10 cellular contexts compared by ENCODE assay signal in genomic region chr14:21735200-21735599, GRCh38.
DNase-seq lines count a peak whose midpoint lies in the region; ATAC-seq and TF ChIP-seq lines count a peak whose summit lies in the region.
"Had no signal": no experiment of that assay in that cellular context is flagged by ENCODE, and none has a peak within 500 bp of the region (broad histone marks: within the 10 kb centered on the region; RNA-seq: fewer than 3 reads in every experiment).

No MANE protein-coding gene starts in this region.

- H3K27me3 ChIP-seq in CD8-positive, alpha-beta T cell (ENCODE audit: insufficient read depth, low read length): no peaks in the 10 kb centered on the region

- TF ChIP-seq CTCF in CD8-positive, alpha-beta T cell (IDR thresholded peaks at IDR 0.05): no peak
- no peak for TF ChIP-seq CTCF in activated CD8-positive, alpha-beta T cell treated with anti-CD3 and anti-CD28 coated beads for 36 hours (IDR thresholded peaks at IDR 0.05)

- peak overlapping the region; percentile 59 to 74 for H3K4me3 Mint-ChIP-seq in activated T-cell treated with anti-CD3 and anti-CD28 coated beads, Interleukin-2, amount 50 U/mL, for 72 hours
- peak overlapping the region; percentile 70 for H3K4me3 Mint-ChIP-seq in CD8-positive, alpha-beta T cell
- peak overlapping the region; percentile 62 for H3K4me3 Mint-ChIP-seq in activated CD8-positive, alpha-beta T cell treated with anti-CD3 and anti-CD28 coated beads for 36 hours
- peak overlapping the region; percentile 1 to 64 for H3K4me3 Mint-ChIP-seq in effector memory CD8-positive, alpha-beta T cell

- no peak overlapping the region for H3K27ac ChIP-seq in CD8-positive, alpha-beta T cell (ENCODE audit: low read depth, low read length)

- no peaks in the 10 kb centered on the region for H3K36me3 Mint-ChIP-seq in activated T-cell treated with anti-CD3 and anti-CD28 coated beads, Interleukin-2, amount 50 U/mL, for 72 hours (ENCODE audit: insufficient read depth in 2 of 2)
- no peaks in the 10 kb centered on the region for H3K36me3 Mint-ChIP-seq in CD8-positive, alpha-beta T cell
- H3K36me3 Mint-ChIP-seq in activated CD8-positive, alpha-beta T cell treated with anti-CD3 and anti-CD28 coated beads for 36 hours (ENCODE audit: low read depth): peaks cover 6% of the 10 kb centered on the region
- H3K36me3 Mint-ChIP-seq in effector memory CD8-positive, alpha-beta T cell (ENCODE audit: insufficient read depth): peaks cover 6% of the 10 kb centered on the region

- peaks cover 14% of the 10 kb centered on the region for H3K4me1 Mint-ChIP-seq in activated T-cell treated with anti-CD3 and anti-CD28 coated beads, Interleukin-2, amount 50 U/mL, for 72 hours (ENCODE audit: low read depth)
- peaks cover 11% of the 10 kb centered on the region for H3K4me1 Mint-ChIP-seq in CD8-positive, alpha-beta T cell (ENCODE audit: low read depth)
- peaks cover 8% of the 10 kb centered on the region for H3K4me1 Mint-ChIP-seq in activated CD8-positive, alpha-beta T cell treated with anti-CD3 and anti-CD28 coated beads for 36 hours (ENCODE audit: low read depth)
- peaks cover 3 to 8% of the 10 kb centered on the region in 2 donors for H3K4me1 Mint-ChIP-seq in effector memory CD8-positive, alpha-beta T cell (ENCODE audit: low read depth in 2 of 2)

- no peaks in the 10 kb centered on the region for H3K36me3 ChIP-seq in CD8-positive, alpha-beta T cell (ENCODE audit: insufficient read depth, low read length)
- H3K36me3 ChIP-seq: BE2C had no signal

- no peak for DNase-seq in activated T-cell treated with anti-CD3 and anti-CD28 coated beads, Interleukin-2, amount 50 U/mL, for 72 hours
- DNase-seq in activated T-cell treated with anti-CD3 and anti-CD28 coated beads for 4 hours (no peak), NCI-H2171 (lab: John Stamatoyannopoulos, UW) (no peak)
- DNase-seq in CD8-positive, alpha-beta T cell: no peak
- DNase-seq in activated CD8-positive, alpha-beta T cell treated with anti-CD3 and anti-CD28 coated beads for 36 hours: no peak
- no peak for DNase-seq in effector memory CD8-positive, alpha-beta T cell
- DNase-seq: GOT3, NCI-H774 had no signal

- H3K9me3 Mint-ChIP-seq in activated T-cell treated with anti-CD3 and anti-CD28 coated beads, Interleukin-2, amount 50 U/mL, for 72 hours: no peaks in the 10 kb centered on the region
- no peaks in the 10 kb centered on the region for H3K9me3 Mint-ChIP-seq in CD8-positive, alpha-beta T cell
- H3K9me3 Mint-ChIP-seq in activated CD8-positive, alpha-beta T cell treated with anti-CD3 and anti-CD28 coated beads for 36 hours: no peaks in the 10 kb centered on the region
- no peaks in the 10 kb centered on the region for H3K9me3 Mint-ChIP-seq in effector memory CD8-positive, alpha-beta T cell

- no peak overlapping the region for H3K4me3 ChIP-seq in CD8-positive, alpha-beta T cell (ENCODE audit: low read depth, low read length)

- intact Hi-C loops in CD8-positive, alpha-beta T cell (cut with DNase I, micrococcal nuclease): loop anchor here (5.0 kb wide), 1 partner anchor 817 kb away; no protein-coding TSS in a partner anchor
- intact Hi-C loops in activated CD8-positive, alpha-beta T cell treated with anti-CD3 and anti-CD28 coated beads for 36 hours (cut with micrococcal nuclease): no loop called here

- CTCF ChIA-PET in CD8-positive, alpha-beta T cell (lab: Charles Lee): interaction anchor here (0.6 to 2.2 kb wide), 13 partner anchors 7 to 835 kb away, joined by 3 to 32 read pairs (median 4); no protein-coding TSS in a partner anchor
- CTCF ChIA-PET in activated CD8-positive, alpha-beta T cell treated with anti-CD3 and anti-CD28 coated beads for 36 hours (lab: Charles Lee): interaction anchor here (1.1 to 3.0 kb wide), 15 partner anchors 9 to 823 kb away, joined by 3 to 32 read pairs (median 5); no protein-coding TSS in a partner anchor

- no peaks in the 10 kb centered on the region for H3K4me1 ChIP-seq in CD8-positive, alpha-beta T cell (ENCODE audit: insufficient read depth, low read length)
- H3K4me1 ChIP-seq: BE2C had no signal

- peaks cover 31% of the 10 kb centered on the region for H3K27me3 Mint-ChIP-seq in activated T-cell treated with anti-CD3 and anti-CD28 coated beads, Interleukin-2, amount 50 U/mL, for 72 hours (ENCODE audit: low read depth)
- H3K27me3 Mint-ChIP-seq in CD8-positive, alpha-beta T cell (ENCODE audit: low read depth): peaks cover 39% of the 10 kb centered on the region
- H3K27me3 Mint-ChIP-seq in activated CD8-positive, alpha-beta T cell treated with anti-CD3 and anti-CD28 coated beads for 36 hours: peaks cover 27% of the 10 kb centered on the region
- H3K27me3 Mint-ChIP-seq in effector memory CD8-positive, alpha-beta T cell: peaks cover 49 to 57% of the 10 kb centered on the region in 2 donors

- H3K27ac Mint-ChIP-seq in activated T-cell treated with anti-CD3 and anti-CD28 coated beads, Interleukin-2, amount 50 U/mL, for 72 hours: no peak overlapping the region
- peak overlapping the region; percentile 5 for H3K27ac Mint-ChIP-seq in CD8-positive, alpha-beta T cell
- H3K27ac Mint-ChIP-seq in activated CD8-positive, alpha-beta T cell treated with anti-CD3 and anti-CD28 coated beads for 36 hours: no peak overlapping the region
- no peak overlapping the region for H3K27ac Mint-ChIP-seq in effector memory CD8-positive, alpha-beta T cell

- ATAC-seq in activated T-cell treated with anti-CD3 and anti-CD28 coated beads, Interleukin-2, amount 50 U/mL, for 72 hours (replicated peaks in 1 of 2): no peak
- no peak for ATAC-seq in CD8-positive, alpha-beta T cell
- ATAC-seq in activated CD8-positive, alpha-beta T cell treated with anti-CD3 and anti-CD28 coated beads for 36 hours: peak; percentile 12
- peak; percentile 21 for ATAC-seq in effector memory CD8-positive, alpha-beta T cell (replicated peaks)
- no peak for ATAC-seq in GM21423 (IDR thresholded peaks at IDR 0.05; ENCODE audit: unreplicated experiment)

- POLR2A ChIA-PET in CD8-positive, alpha-beta T cell (lab: Charles Lee): interaction anchor here (0.6 to 1.3 kb wide), 4 partner anchors 11 to 1568 kb away, joined by 3 to 4 read pairs (median 3); no protein-coding TSS in a partner anchor
- POLR2A ChIA-PET in activated CD8-positive, alpha-beta T cell treated with anti-CD3 and anti-CD28 coated beads for 36 hours (lab: Charles Lee): interaction anchor here (0.6 kb wide), 1 partner anchor 796 kb away, joined by 3 read pairs; no protein-coding TSS in a partner anchor

- no peaks in the 10 kb centered on the region for H3K9me3 ChIP-seq in CD8-positive, alpha-beta T cell (ENCODE audit: low read length)
- H3K9me3 ChIP-seq: BE2C had no signal

Comparison
In these comparisons a context has a peak if more than half of its experiments do, and no peak if none do; other contexts are left out.
1. ATAC-seq: peak in activated CD8-positive, alpha-beta T cell treated with anti-CD3 and anti-CD28 coated beads for 36 hours (single experiment) and effector memory CD8-positive, alpha-beta T cell (single experiment); none in activated T-cell treated with anti-CD3 and anti-CD28 coated beads, Interleukin-2, amount 50 U/mL, for 72 hours (0 of 2), CD8-positive, alpha-beta T cell (single experiment) and GM21423 (single experiment).
2. Peak in every context shown above with its lines, with median percentiles within 50 percentile points of each other: H3K4me3 Mint-ChIP-seq.